8 cellular contexts compared by ENCODE assay signal in genomic region chr19:35643255-35644205, GRCh38. TPM values are rescaled to one million over a fixed set of nuclear protein-coding genes. Genes with fewer than 3 reads are reported as not detected.
DNase-seq lines count a peak whose midpoint lies in the region; ATAC-seq and TF ChIP-seq lines count a peak whose summit lies in the region.

No MANE protein-coding gene starts in this region.

- WGBS in ovary, 3 donors = 0 to 3% (median 1%) methylated on average over 30 to 69 of the region's 69 CpGs
- 0 to 1% methylated on average over 45 to 61 of the region's 69 CpGs for WGBS in tibial nerve, 2 donors

- H3K9me3 Mint-ChIP-seq in glutamatergic neuron (ENCODE audit: unreplicated experiment) = peaks cover 2% of the 10 kb centered on the region

- H3K36me3 ChIP-seq in MG63 (no peaks in the 10 kb centered on the region), SK-N-MC (ENCODE audit: insufficient read depth, low read length) (no peaks in the 10 kb centered on the region), ovary (no peaks in the 10 kb centered on the region), tibial nerve (peaks cover 0 to under 1% (median 0%) of the 10 kb centered on the region in 3 donors)

- H3K9me3 ChIP-seq in MG63 = no peaks in the 10 kb centered on the region
- H3K9me3 ChIP-seq in SK-N-MC (ENCODE audit: low read depth, low read length) = no peaks in the 10 kb centered on the region
- H3K9me3 ChIP-seq in ovary = no peaks in the 10 kb centered on the region
- no peaks in the 10 kb centered on the region for H3K9me3 ChIP-seq in tibial nerve

- intact Hi-C loops in ovary (cut with DNase I) = no loop called here

- H3K4me3 ChIP-seq in MG63 (peak overlapping the region; percentile 56), SK-N-MC (peak overlapping the region; percentile 97), ovary (peak overlapping the region; percentile 61), tibial nerve (peak overlapping the region; percentile 33 to 68 (median 68))

- H3K27ac Mint-ChIP-seq in glutamatergic neuron (ENCODE audit: unreplicated experiment) = no peak overlapping the region

- H3K27ac ChIP-seq in SK-N-MC (peak overlapping the region; percentile 87), ovary (peak overlapping the region; percentile 68 to 81), tibial nerve (peak overlapping the region; percentile 45 to 82 (median 78))

- no peaks in the 10 kb centered on the region for H3K27me3 ChIP-seq in MG63
- H3K27me3 ChIP-seq in ovary = no peaks in the 10 kb centered on the region
- H3K27me3 ChIP-seq in tibial nerve = no peaks in the 10 kb centered on the region

- H3K9ac ChIP-seq in SK-N-MC (ENCODE audit: insufficient read length) = peak overlapping the region; percentile 83

- TF ChIP-seq CTCF in glutamatergic neuron (IDR thresholded peaks at IDR 0.05; ENCODE audit: partially characterized antibody, unreplicated experiment) = no peak
- no peak for TF ChIP-seq CTCF in ovary (IDR thresholded peaks at IDR 0.05)
- peak in 2 of 5 experiments; percentile 11 to 16 for TF ChIP-seq CTCF in tibial nerve (IDR thresholded peaks at IDR 0.05)

- TF ChIP-seq POLR2A in ovary (IDR thresholded peaks at IDR 0.05) (peak; percentile 35), tibial nerve (IDR thresholded peaks at IDR 0.05) (peak in 1 of 2 donors; percentile 31)

- TF ChIP-seq EP300 in ovary (IDR thresholded peaks at IDR 0.05) (no peak), tibial nerve (IDR thresholded peaks at IDR 0.05) (no peak)

- no peaks in the 10 kb centered on the region for H3K36me3 Mint-ChIP-seq in glutamatergic neuron (ENCODE audit: unreplicated experiment)

- peaks cover 8% of the 10 kb centered on the region for H3K27me3 Mint-ChIP-seq in glutamatergic neuron (ENCODE audit: unreplicated experiment)

- H3K4me3 Mint-ChIP-seq in glutamatergic neuron (ENCODE audit: unreplicated experiment) = peak overlapping the region; percentile 88

- DNase-seq in D341Med (ENCODE audit: low spot score) = peak; percentile 93
- peak; percentile 86 for DNase-seq in MG63
- no peak for DNase-seq in SK-N-MC (ENCODE audit: low read depth, low spot score)
- DNase-seq in activated naive CD4-positive, alpha-beta T cell treated with anti-CD3 and anti-CD28 coated beads, Interleukin-2, amount 50 U/mL, for 16 hours = peak; percentile 80
- DNase-seq in glutamatergic neuron = peak; percentile 76
- DNase-seq in ovary = peak; percentile 85 to 87 (median 86)
- peak; percentile 41 to 62 for DNase-seq in tibial nerve (ENCODE audit: low spot score in 2 of 2)

- H3K4me1 ChIP-seq in ovary (ENCODE audit: insufficient read depth) (peaks cover 7% of the 10 kb centered on the region), tibial nerve (peaks cover 0 to 52% (median 11%) of the 10 kb centered on the region in 4 donors)

- H3K4me1 Mint-ChIP-seq in glutamatergic neuron (ENCODE audit: low read depth, unreplicated experiment) = peaks cover 7% of the 10 kb centered on the region

- ATAC-seq in GM21619 (IDR thresholded peaks at IDR 0.05; ENCODE audit: unreplicated experiment) = peak; percentile 27

RNA-seq across cellular contexts. Expression of gene ETV2, which starts 2.0 kb away (rescaled TPM):
- total RNA-seq in MG63 (2014; rRNA removed; shearing (Covaris generic); ENCODE audit: low replicate concordance) = not detected in 2 replicates
- 1.3 TPM for total RNA-seq in glutamatergic neuron (ENCODE audit: unreplicated experiment)
- 1 to 10 TPM in 5 of 7 donors, under 1 TPM in 2; 0.79 to 2.5 (median 1.4) TPM for total RNA-seq in ovary
- polyA plus RNA-seq in ovary = 1 to 10 TPM in 1 of 2 donors, not detected in 1; 1.9 TPM
- 1 to 10 TPM in 1 of 4 donors, under 1 TPM in 1, not detected in 2; 0.84 to 2.2 TPM for total RNA-seq in tibial nerve

RNA-seq across cellular contexts. Expression of gene COX6B1, which starts 4.6 kb away (rescaled TPM):
- total RNA-seq in MG63 (2014; rRNA removed; shearing (Covaris generic); ENCODE audit: low replicate concordance) = 377 and 417 TPM in 2 replicates
- total RNA-seq in glutamatergic neuron (ENCODE audit: unreplicated experiment) (448 TPM), ovary (100 to 1,000 TPM; 181 to 320 (median 243) TPM), tibial nerve (100 to 1,000 TPM; 293 to 338 (median 316) TPM)
- 100 to 1,000 TPM; 466 to 601 TPM for polyA plus RNA-seq in ovary

RNA-seq across cellular contexts. Expression of gene RBM42, which starts 14.7 kb away (rescaled TPM):
- total RNA-seq in MG63 (2014; rRNA removed; shearing (Covaris generic); ENCODE audit: low replicate concordance) = 103 and 144 TPM in 2 replicates
- total RNA-seq in glutamatergic neuron (ENCODE audit: unreplicated experiment) (78.7 TPM), ovary (10 to 100 TPM; 43.0 to 90.4 (median 78.1) TPM), tibial nerve (10 to 100 TPM; 77.4 to 88.3 (median 80.0) TPM)
- 10 to 100 TPM in 1 of 2 donors, 1 to 10 TPM in 1; 6.1 to 68.0 TPM for polyA plus RNA-seq in ovary

RNA-seq across cellular contexts. Expression of gene UPK1A, which starts 22.8 kb away (rescaled TPM):
- total RNA-seq in MG63 (2014; rRNA removed; shearing (Covaris generic); ENCODE audit: low replicate concordance) = not detected in 2 replicates
- total RNA-seq in glutamatergic neuron (ENCODE audit: unreplicated experiment) (not detected), ovary (not detected), tibial nerve (not detected)
- polyA plus RNA-seq in ovary = under 1 TPM; 0.06 to 0.20 TPM

RNA-seq across cellular contexts. Expression of gene HAUS5, which starts 31.0 kb away (rescaled TPM):
- total RNA-seq in MG63 (2014; rRNA removed; shearing (Covaris generic); ENCODE audit: low replicate concordance) = 12.8 and 18.2 TPM in 2 replicates
- 15.9 TPM for total RNA-seq in glutamatergic neuron (ENCODE audit: unreplicated experiment)
- total RNA-seq in ovary = 10 to 100 TPM; 10.6 to 24.5 (median 19.5) TPM
- 10 to 100 TPM in 1 of 2 donors, 1 to 10 TPM in 1; 8.8 to 14.8 TPM for polyA plus RNA-seq in ovary
- 10 to 100 TPM in 3 of 4 donors, 1 to 10 TPM in 1; 9.8 to 17.1 (median 11.0) TPM for total RNA-seq in tibial nerve
